10 cellular contexts compared by ENCODE assay signal in the genomic region with DNA sequence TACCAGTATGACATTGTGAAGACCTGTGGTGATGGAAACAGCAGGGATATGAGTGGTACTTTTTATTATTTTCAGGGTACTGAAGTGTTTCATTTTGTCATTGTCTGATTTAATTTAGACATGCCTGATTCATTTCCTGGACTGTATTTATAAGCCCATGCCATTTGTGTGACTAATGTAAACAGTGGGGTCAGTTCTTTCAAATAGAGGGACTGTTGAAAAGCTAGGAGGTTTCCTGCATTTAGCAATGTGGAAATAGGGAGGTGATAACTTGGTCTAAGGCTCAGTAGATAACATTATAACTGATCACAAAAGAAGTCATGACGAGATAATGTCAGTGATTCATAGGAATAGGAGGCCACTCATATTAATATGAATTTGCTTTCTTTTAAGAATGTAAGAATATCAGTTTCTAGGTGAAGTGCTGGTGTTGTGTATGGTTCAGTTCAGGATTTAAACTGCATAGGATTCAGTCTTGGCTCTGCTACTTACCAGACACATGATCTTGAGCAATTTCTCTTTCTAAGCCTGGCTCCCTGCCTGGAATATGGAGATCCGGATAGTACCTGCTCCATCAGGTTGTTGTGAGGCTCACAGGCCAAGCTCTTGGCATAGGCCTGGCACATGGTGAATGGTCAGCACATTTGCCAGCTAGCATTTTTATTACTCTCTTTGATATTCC. TPM values are rescaled to one million over a fixed set of nuclear protein-coding genes. Genes with fewer than 3 reads are reported as not detected.
DNase-seq lines count a peak whose midpoint lies in the region; ATAC-seq and TF ChIP-seq lines count a peak whose summit lies in the region.
"Had no signal": no experiment of that assay in that cellular context is flagged by ENCODE, and none has a peak within 500 bp of the region (broad histone marks: within the 10 kb centered on the region; RNA-seq: fewer than 3 reads in every experiment).

No MANE protein-coding gene starts in this region.

- CTCF ChIA-PET in CD8-positive, alpha-beta T cell (lab: Charles Lee) = interaction anchor here (1.5 kb wide), 1 partner anchor 141 kb away, joined by 3 read pairs; no protein-coding TSS in a partner anchor

- no peak overlapping the region for H3K4me3 Mint-ChIP-seq in CD8-positive, alpha-beta T cell

- no peaks in the 10 kb centered on the region for H3K9me3 ChIP-seq in CD8-positive, alpha-beta T cell (ENCODE audit: low read length)
- H3K9me3 ChIP-seq: adrenal gland had no signal

- no peaks in the 10 kb centered on the region for H3K9me3 Mint-ChIP-seq in CD8-positive, alpha-beta T cell

- no peak for TF ChIP-seq CTCF in CD8-positive, alpha-beta T cell (IDR thresholded peaks at IDR 0.05)

- ATAC-seq in CD8-positive, alpha-beta T cell = no peak

- DNase-seq in CD8-positive, alpha-beta T cell = no peak
- DNase-seq in NCI-H146 treated with DMSO at 0.1 percent for 48 hours (lab: John Stamatoyannopoulos, UW; ENCODE audit: unreplicated experiment) (peak; percentile 53), dermis microvascular lymphatic vessel endothelial cell (ENCODE audit: low read depth in 2 of 2) (peak; percentile 95 to 98), occipital lobe (lab: John Stamatoyannopoulos, UW) (peak; percentile 34), NCI-H1694 (lab: John Stamatoyannopoulos, UW) (no peak), islet precursor cell (no peak), SHP77 (lab: John Stamatoyannopoulos, UW) (no peak)
- DNase-seq in stimulated activated CD4-positive, alpha-beta T cell treated with anti-CD3 and anti-CD28 coated beads, Interleukin-2, amount 100 ng/mL, for 48 hours = no peak
- DNase-seq: NCI-H187 had no signal

- POLR2A ChIA-PET in CD8-positive, alpha-beta T cell (lab: Charles Lee) = interaction anchor here (0.9 to 1.6 kb wide), 2 partner anchors 20 to 41 kb away, joined by 3 to 4 read pairs; no protein-coding TSS in a partner anchor

- no peaks in the 10 kb centered on the region for H3K27me3 ChIP-seq in CD8-positive, alpha-beta T cell (ENCODE audit: insufficient read depth, low read length)
- H3K27me3 ChIP-seq: adrenal gland had no signal

- no peaks in the 10 kb centered on the region for H3K36me3 ChIP-seq in CD8-positive, alpha-beta T cell (ENCODE audit: insufficient read depth, low read length)
- H3K36me3 ChIP-seq: adrenal gland had no signal

- peaks cover 42% of the 10 kb centered on the region for H3K4me1 ChIP-seq in CD8-positive, alpha-beta T cell (ENCODE audit: insufficient read depth, low read length)
- H3K4me1 ChIP-seq: adrenal gland had no signal

- H3K27ac ChIP-seq in CD8-positive, alpha-beta T cell (ENCODE audit: low read depth, low read length) = no peak overlapping the region

- H3K27ac Mint-ChIP-seq in CD8-positive, alpha-beta T cell = peak overlapping the region; percentile 38

- H3K4me1 Mint-ChIP-seq in CD8-positive, alpha-beta T cell (ENCODE audit: low read depth) = peaks cover 66% of the 10 kb centered on the region

- H3K4me3 ChIP-seq in CD8-positive, alpha-beta T cell (ENCODE audit: low read depth, low read length) = no peak overlapping the region
- H3K4me3 ChIP-seq: adrenal gland had no signal

- intact Hi-C loops in CD8-positive, alpha-beta T cell (cut with DNase I, micrococcal nuclease) = loop anchor here in 1 of 2 experiments (2.0 kb wide), 1 partner anchor 37 kb away; no protein-coding TSS in a partner anchor

- peaks cover 9% of the 10 kb centered on the region for H3K36me3 Mint-ChIP-seq in CD8-positive, alpha-beta T cell

- no peaks in the 10 kb centered on the region for H3K27me3 Mint-ChIP-seq in CD8-positive, alpha-beta T cell (ENCODE audit: low read depth)

RNA-seq across cellular contexts. Expression of a gene that starts 7.5 kb away (rescaled TPM):
- 10 to 100 TPM; 25.4 to 25.6 TPM for total RNA-seq in CD8-positive, alpha-beta T cell
- total RNA-seq in dermis microvascular lymphatic vessel endothelial cell (19.8 and 23.2 TPM in 2 replicates), occipital lobe (20.0 TPM)

Comparison
In these comparisons a context has a peak if more than half of its experiments do, and no peak if none do; other contexts are left out.
1. DNase-seq: peak in NCI-H146 treated with DMSO at 0.1 percent for 48 hours (single experiment), dermis microvascular lymphatic vessel endothelial cell (2 of 2) and occipital lobe (single experiment); none in CD8-positive, alpha-beta T cell (0 of 7), NCI-H1694 (single experiment), islet precursor cell (single experiment), SHP77 (0 of 2) and stimulated activated CD4-positive, alpha-beta T cell treated with anti-CD3 and anti-CD28 coated beads, Interleukin-2, amount 100 ng/mL, for 48 hours (0 of 2).